Comparison of ENCODE assay signal across 13 cellular contexts in genomic region chr7:101927389-101928306, GRCh38.
DNase-seq lines count a peak whose midpoint lies in the region; ATAC-seq and TF ChIP-seq lines count a peak whose summit lies in the region.
"Had no signal": no experiment of that assay in that cellular context is flagged by ENCODE, and none has a peak within 500 bp of the region (broad histone marks: within the 10 kb centered on the region; RNA-seq: fewer than 3 reads in every experiment).

No MANE protein-coding gene starts in this region.

- DNase-seq in ELF-1 (ENCODE audit: low read depth, low spot score) = peak; percentile 90
- no peak for DNase-seq in ascending aorta (ENCODE audit: low spot score in 2 of 2)
- no peak for DNase-seq in right atrium auricular region (ENCODE audit: low spot score)
- no peak for DNase-seq in activated T-cell treated with anti-CD3 and anti-CD28 coated beads, Interleukin-2, amount 50 U/mL, for 72 hours
- no peak for DNase-seq in EL
- no peak for DNase-seq in mammary epithelial cell
- DNase-seq: activated T-cell treated with anti-CD3 and anti-CD28 coated beads, Interleukin-2, amount 50 U/mL, for 4 hours; effector memory CD8-positive, alpha-beta T cell; GM23248; head of caudate nucleus; NCI-H2081 had no signal

- WGBS in mammary epithelial cell (ENCODE audit: low coverage, missing lambda C conversion rate) = 93% methylated on average over 24 of the region's 24 CpGs

- no peak for ATAC-seq in activated T-cell treated with anti-CD3 and anti-CD28 coated beads, Interleukin-2, amount 50 U/mL, for 72 hours (replicated peaks in 1 of 2)
- no peak for ATAC-seq in HG03097 (IDR thresholded peaks at IDR 0.05; ENCODE audit: low FRiP score, unreplicated experiment)
- ATAC-seq: activated T-cell treated with anti-CD3 and anti-CD28 coated beads, Interleukin-2, amount 50 U/mL, for 4 hours; effector memory CD8-positive, alpha-beta T cell had no signal

- H3K36me3 Mint-ChIP-seq in activated T-cell treated with anti-CD3 and anti-CD28 coated beads, Interleukin-2, amount 50 U/mL, for 72 hours (ENCODE audit: insufficient read depth in 2 of 2) = peaks cover 0 to 2% of the 10 kb centered on the region in 2 donors

- dilution Hi-C loops in mammary epithelial cell (cut with HindIII; ENCODE audit: low sequenced_read_pairs) = no loop called here

- H3K4me3 ChIP-seq in ascending aorta (no peak overlapping the region), right atrium auricular region (no peak overlapping the region), rectal smooth muscle tissue (ENCODE audit: low read length) (no peak overlapping the region), mammary epithelial cell (replicated peaks in 1 of 3; ENCODE audit: insufficient read depth in 1 of 3, low read depth in 2 of 3, low read length in 3 of 3) (no peak overlapping the region)
- H3K4me3 ChIP-seq: GM23248 had no signal

- CTCF ChIA-PET in mammary epithelial cell (lab: Charles Lee; ENCODE audit: low non-redundant PET) = no interaction called here

- H3K79me2 ChIP-seq in mammary epithelial cell (ENCODE audit: insufficient read depth, low read length) = peaks cover 15% of the 10 kb centered on the region

- no TSS peak for BruUV-seq in mammary epithelial cell (replicated peaks; lab: Mats Ljungman, UMichigan)

- H3K27me3 ChIP-seq in ascending aorta (no peaks in the 10 kb centered on the region), right atrium auricular region (no peaks in the 10 kb centered on the region), rectal smooth muscle tissue (ENCODE audit: control insufficient read depth, insufficient read depth, low read length) (no peaks in the 10 kb centered on the region), mammary epithelial cell (ENCODE audit: insufficient read depth, low read length) (no peaks in the 10 kb centered on the region)

- no peak overlapping the region for H2AFZ ChIP-seq in mammary epithelial cell (ENCODE audit: low read depth, low read length)
- H2AFZ ChIP-seq: GM23248 had no signal

- no peaks in the 10 kb centered on the region for H3K27me3 Mint-ChIP-seq in activated T-cell treated with anti-CD3 and anti-CD28 coated beads, Interleukin-2, amount 50 U/mL, for 72 hours (ENCODE audit: low read depth)
- H3K27me3 Mint-ChIP-seq: effector memory CD8-positive, alpha-beta T cell had no signal

- peaks cover 6% of the 10 kb centered on the region for H3K4me1 Mint-ChIP-seq in activated T-cell treated with anti-CD3 and anti-CD28 coated beads, Interleukin-2, amount 50 U/mL, for 72 hours (ENCODE audit: low read depth)

- in situ Hi-C loops in mammary epithelial cell (cut with MboI; ENCODE audit: low sequenced_read_pairs in 2 of 2) = no loop called here

- no peaks in the 10 kb centered on the region for H3K36me3 ChIP-seq in ascending aorta
- no peaks in the 10 kb centered on the region for H3K36me3 ChIP-seq in right atrium auricular region
- no peaks in the 10 kb centered on the region for H3K36me3 ChIP-seq in rectal smooth muscle tissue (ENCODE audit: control insufficient read depth, insufficient read depth, low read length)
- H3K36me3 ChIP-seq in mammary epithelial cell (ENCODE audit: insufficient read depth, low read length) = no peaks in the 10 kb centered on the region

- H3K9me3 ChIP-seq in ascending aorta = no peaks in the 10 kb centered on the region
- no peaks in the 10 kb centered on the region for H3K9me3 ChIP-seq in right atrium auricular region
- H3K9me3 ChIP-seq in mammary epithelial cell (replicated peaks; ENCODE audit: insufficient read depth, low read length) = peaks cover 5% of the 10 kb centered on the region

- H3K4me1 ChIP-seq in ascending aorta (peaks cover 7 to 30% of the 10 kb centered on the region in 2 donors), right atrium auricular region (peaks cover 0 to 31% of the 10 kb centered on the region in 2 donors), rectal smooth muscle tissue (ENCODE audit: control insufficient read depth, insufficient read depth, low read length) (peaks cover 13% of the 10 kb centered on the region), mammary epithelial cell (ENCODE audit: insufficient read depth, low read length) (no peaks in the 10 kb centered on the region)

- no peak overlapping the region for H3K27ac Mint-ChIP-seq in activated T-cell treated with anti-CD3 and anti-CD28 coated beads, Interleukin-2, amount 50 U/mL, for 72 hours
- H3K27ac Mint-ChIP-seq: effector memory CD8-positive, alpha-beta T cell had no signal

- H3K27ac ChIP-seq in ascending aorta = peak overlapping the region; percentile 56 to 63
- H3K27ac ChIP-seq in right atrium auricular region = peak overlapping the region; percentile 62 to 65
- peak overlapping the region; percentile 6 for H3K27ac ChIP-seq in rectal smooth muscle tissue (ENCODE audit: low read depth, low read length)
- H3K27ac ChIP-seq in mammary epithelial cell (ENCODE audit: insufficient read depth, low read depth, low read length) = no peak overlapping the region
- H3K27ac ChIP-seq: GM23248 had no signal

- H3K9ac ChIP-seq in rectal smooth muscle tissue (ENCODE audit: low read length) = no peak overlapping the region
- H3K9ac ChIP-seq in mammary epithelial cell (ENCODE audit: insufficient read depth, low read length) = no peak overlapping the region
- H3K9ac ChIP-seq: GM23248 had no signal

- TF ChIP-seq CTCF in ascending aorta (IDR thresholded peaks at IDR 0.05) = no peak
- no peak for TF ChIP-seq CTCF in right atrium auricular region (IDR thresholded peaks at IDR 0.05)
- TF ChIP-seq CTCF in mammary epithelial cell (conservative IDR thresholded peaks at IDR 0.05 in 1 of 2, IDR thresholded peaks at IDR 0.05 in 1 of 2; ENCODE audit: extremely low read depth in 1 of 2, insufficient read depth in 1 of 2, low read depth in 1 of 2, low read length in 2 of 2) = no peak

- H3K4me2 ChIP-seq in mammary epithelial cell (ENCODE audit: insufficient read depth, low read depth, low read length) = no peak overlapping the region

- no peaks in the 10 kb centered on the region for H4K20me1 ChIP-seq in mammary epithelial cell (ENCODE audit: insufficient read depth, low read length)

- no peak overlapping the region for H3K4me3 Mint-ChIP-seq in activated T-cell treated with anti-CD3 and anti-CD28 coated beads, Interleukin-2, amount 50 U/mL, for 72 hours
- H3K4me3 Mint-ChIP-seq: activated T-cell treated with anti-CD3 and anti-CD28 coated beads, Interleukin-2, amount 50 U/mL, for 4 hours; effector memory CD8-positive, alpha-beta T cell had no signal

- intact Hi-C loops in ascending aorta (cut with DNase I) = no loop called here
- intact Hi-C loops in mammary epithelial cell (cut with micrococcal nuclease) = no loop called here

- H3K9me3 Mint-ChIP-seq in activated T-cell treated with anti-CD3 and anti-CD28 coated beads, Interleukin-2, amount 50 U/mL, for 72 hours = no peaks in the 10 kb centered on the region
- H3K9me3 Mint-ChIP-seq: activated T-cell treated with anti-CD3 and anti-CD28 coated beads, Interleukin-2, amount 50 U/mL, for 4 hours; effector memory CD8-positive, alpha-beta T cell had no signal
